Comparison of ENCODE assay signal across 8 cellular contexts in genomic region chr9:109411818-109412352, GRCh38.
DNase-seq lines count a peak whose midpoint lies in the region; ATAC-seq and TF ChIP-seq lines count a peak whose summit lies in the region.

No MANE protein-coding gene starts in this region.

- TF ChIP-seq CTCF in body of pancreas (IDR thresholded peaks at IDR 0.05): peak in 6 of 7 experiments; percentile 35 to 54 (median 42)
- no peak for TF ChIP-seq CTCF in colonic mucosa (IDR thresholded peaks at IDR 0.05)

- intact Hi-C loops in body of pancreas (cut with DNase I) (no loop called here), colonic mucosa (cut with DNase I) (no loop called here)

- H3K27ac ChIP-seq in body of pancreas (no peak overlapping the region), colonic mucosa (no peak overlapping the region)

- H3K36me3 ChIP-seq in body of pancreas (replicated peaks in 1 of 2; ENCODE audit: insufficient read depth in 1 of 2, low read depth in 2 of 2): peaks cover 0 to 9% of the 10 kb centered on the region in 2 donors
- H3K36me3 ChIP-seq in colonic mucosa: no peaks in the 10 kb centered on the region

- H3K27me3 ChIP-seq in body of pancreas (no peaks in the 10 kb centered on the region), colonic mucosa (no peaks in the 10 kb centered on the region)

- DNase-seq in AG20443 (ENCODE audit: low spot score) (peak; percentile 71), NCI-H524 treated with DMSO at 0.1 percent for 48 hours (lab: John Stamatoyannopoulos, UW) (peak; percentile 17), body of pancreas (no peak), myocyte (ENCODE audit: low read depth) (peak; percentile 33), colonic mucosa (no peak), NCI-H187 (lab: John Stamatoyannopoulos, UW) (no peak)

- H3K9me3 ChIP-seq in body of pancreas (no peaks in the 10 kb centered on the region), colonic mucosa (no peaks in the 10 kb centered on the region)

- no peak overlapping the region for H3K9ac ChIP-seq in colonic mucosa (ENCODE audit: low read depth in 2 of 2, low read length in 2 of 2)

- H3K4me3 ChIP-seq in body of pancreas (no peak overlapping the region), colonic mucosa (no peak overlapping the region)

- WGBS in body of pancreas, 2 donors: 54 to 74% methylated on average over 5 of the region's 5 CpGs

- H3K4me1 ChIP-seq in body of pancreas (no peaks in the 10 kb centered on the region), colonic mucosa (no peaks in the 10 kb centered on the region)

- peak; percentile 40 for ATAC-seq in GM18499 (IDR thresholded peaks at IDR 0.05; ENCODE audit: insufficient read depth, unreplicated experiment)
- peak; percentile 33 for ATAC-seq in HG02763 (IDR thresholded peaks at IDR 0.05; ENCODE audit: unreplicated experiment)
- ATAC-seq in body of pancreas: no peak

- TF ChIP-seq POLR2A in body of pancreas (IDR thresholded peaks at IDR 0.05): no peak

Comparison
In these comparisons a context has a peak if more than half of its experiments do, and no peak if none do; other contexts are left out.
1. DNase-seq: peak in AG20443 (single experiment), NCI-H524 treated with DMSO at 0.1 percent for 48 hours (single experiment) and myocyte (single experiment); none in body of pancreas (0 of 4), colonic mucosa (single experiment) and NCI-H187 (0 of 2).